Comparison of ENCODE assay signal across 1 cellular context in the genomic region with DNA sequence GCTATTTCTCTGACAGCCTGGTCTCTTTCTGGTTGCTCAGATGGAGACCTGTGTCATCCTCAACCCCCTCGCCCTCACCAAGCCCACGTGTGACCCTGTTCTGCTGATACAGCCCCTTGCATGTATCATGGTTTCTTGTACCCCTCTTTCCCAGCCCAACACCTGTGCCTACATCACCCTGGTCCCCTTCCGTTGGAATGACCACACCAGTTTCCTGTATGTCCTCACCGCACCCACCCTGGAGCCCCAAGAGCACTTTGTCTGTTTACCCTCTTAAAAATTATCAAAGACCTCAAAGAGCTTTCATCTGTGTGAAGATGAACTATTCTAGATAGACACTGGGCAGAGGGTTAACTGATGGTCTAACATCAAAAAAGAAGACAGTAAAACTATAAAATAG.
TF ChIP-seq lines count a peak whose summit lies in the region.

No MANE protein-coding gene starts in this region.

TF ChIP-seq in WTC11, 78 proteins besides CTCF, POLR2A, EP300 and RAD21 (continued from another document):
- TF ChIP-seq, protein P1, sequence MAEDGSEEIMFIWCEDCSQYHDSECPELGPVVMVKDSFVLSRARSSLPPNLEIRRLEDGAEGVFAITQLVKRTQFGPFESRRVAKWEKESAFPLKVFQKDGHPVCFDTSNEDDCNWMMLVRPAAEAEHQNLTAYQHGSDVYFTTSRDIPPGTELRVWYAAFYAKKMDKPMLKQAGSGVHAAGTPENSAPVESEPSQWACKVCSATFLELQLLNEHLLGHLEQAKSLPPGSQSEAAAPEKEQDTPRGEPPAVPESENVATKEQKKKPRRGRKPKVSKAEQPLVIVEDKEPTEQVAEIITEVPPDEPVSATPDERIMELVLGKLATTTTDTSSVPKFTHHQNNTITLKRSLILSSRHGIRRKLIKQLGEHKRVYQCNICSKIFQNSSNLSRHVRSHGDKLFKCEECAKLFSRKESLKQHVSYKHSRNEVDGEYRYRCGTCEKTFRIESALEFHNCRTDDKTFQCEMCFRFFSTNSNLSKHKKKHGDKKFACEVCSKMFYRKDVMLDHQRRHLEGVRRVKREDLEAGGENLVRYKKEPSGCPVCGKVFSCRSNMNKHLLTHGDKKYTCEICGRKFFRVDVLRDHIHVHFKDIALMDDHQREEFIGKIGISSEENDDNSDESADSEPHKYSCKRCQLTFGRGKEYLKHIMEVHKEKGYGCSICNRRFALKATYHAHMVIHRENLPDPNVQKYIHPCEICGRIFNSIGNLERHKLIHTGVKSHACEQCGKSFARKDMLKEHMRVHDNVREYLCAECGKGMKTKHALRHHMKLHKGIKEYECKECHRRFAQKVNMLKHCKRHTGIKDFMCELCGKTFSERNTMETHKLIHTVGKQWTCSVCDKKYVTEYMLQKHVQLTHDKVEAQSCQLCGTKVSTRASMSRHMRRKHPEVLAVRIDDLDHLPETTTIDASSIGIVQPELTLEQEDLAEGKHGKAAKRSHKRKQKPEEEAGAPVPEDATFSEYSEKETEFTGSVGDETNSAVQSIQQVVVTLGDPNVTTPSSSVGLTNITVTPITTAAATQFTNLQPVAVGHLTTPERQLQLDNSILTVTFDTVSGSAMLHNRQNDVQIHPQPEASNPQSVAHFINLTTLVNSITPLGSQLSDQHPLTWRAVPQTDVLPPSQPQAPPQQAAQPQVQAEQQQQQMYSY (CRISPR knock-in tag; IDR thresholded peaks at IDR 0.05): no peak
- TF ChIP-seq HMGXB4 (CRISPR knock-in tag; IDR thresholded peaks at IDR 0.05): no peak
- TF ChIP-seq ZNF416 (CRISPR knock-in tag; IDR thresholded peaks at IDR 0.05): no peak
- TF ChIP-seq, protein P2, sequence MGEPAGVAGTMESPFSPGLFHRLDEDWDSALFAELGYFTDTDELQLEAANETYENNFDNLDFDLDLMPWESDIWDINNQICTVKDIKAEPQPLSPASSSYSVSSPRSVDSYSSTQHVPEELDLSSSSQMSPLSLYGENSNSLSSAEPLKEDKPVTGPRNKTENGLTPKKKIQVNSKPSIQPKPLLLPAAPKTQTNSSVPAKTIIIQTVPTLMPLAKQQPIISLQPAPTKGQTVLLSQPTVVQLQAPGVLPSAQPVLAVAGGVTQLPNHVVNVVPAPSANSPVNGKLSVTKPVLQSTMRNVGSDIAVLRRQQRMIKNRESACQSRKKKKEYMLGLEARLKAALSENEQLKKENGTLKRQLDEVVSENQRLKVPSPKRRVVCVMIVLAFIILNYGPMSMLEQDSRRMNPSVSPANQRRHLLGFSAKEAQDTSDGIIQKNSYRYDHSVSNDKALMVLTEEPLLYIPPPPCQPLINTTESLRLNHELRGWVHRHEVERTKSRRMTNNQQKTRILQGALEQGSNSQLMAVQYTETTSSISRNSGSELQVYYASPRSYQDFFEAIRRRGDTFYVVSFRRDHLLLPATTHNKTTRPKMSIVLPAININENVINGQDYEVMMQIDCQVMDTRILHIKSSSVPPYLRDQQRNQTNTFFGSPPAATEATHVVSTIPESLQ (CRISPR knock-in tag; IDR thresholded peaks at IDR 0.05): no peak
- TF ChIP-seq, protein P3, sequence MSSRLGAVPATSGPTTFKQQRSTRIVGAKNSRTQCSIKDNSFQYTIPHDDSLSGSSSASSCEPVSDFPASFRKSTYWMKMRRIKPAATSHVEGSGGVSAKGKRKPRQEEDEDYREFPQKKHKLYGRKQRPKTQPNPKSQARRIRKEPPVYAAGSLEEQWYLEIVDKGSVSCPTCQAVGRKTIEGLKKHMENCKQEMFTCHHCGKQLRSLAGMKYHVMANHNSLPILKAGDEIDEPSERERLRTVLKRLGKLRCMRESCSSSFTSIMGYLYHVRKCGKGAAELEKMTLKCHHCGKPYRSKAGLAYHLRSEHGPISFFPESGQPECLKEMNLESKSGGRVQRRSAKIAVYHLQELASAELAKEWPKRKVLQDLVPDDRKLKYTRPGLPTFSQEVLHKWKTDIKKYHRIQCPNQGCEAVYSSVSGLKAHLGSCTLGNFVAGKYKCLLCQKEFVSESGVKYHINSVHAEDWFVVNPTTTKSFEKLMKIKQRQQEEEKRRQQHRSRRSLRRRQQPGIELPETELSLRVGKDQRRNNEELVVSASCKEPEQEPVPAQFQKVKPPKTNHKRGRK (CRISPR knock-in tag; IDR thresholded peaks at IDR 0.05; ENCODE audit: borderline replicate concordance): no peak
- no peak for TF ChIP-seq ZNF263 (CRISPR knock-in tag; IDR thresholded peaks at IDR 0.05; ENCODE audit: low read depth)
- TF ChIP-seq, protein P4, sequence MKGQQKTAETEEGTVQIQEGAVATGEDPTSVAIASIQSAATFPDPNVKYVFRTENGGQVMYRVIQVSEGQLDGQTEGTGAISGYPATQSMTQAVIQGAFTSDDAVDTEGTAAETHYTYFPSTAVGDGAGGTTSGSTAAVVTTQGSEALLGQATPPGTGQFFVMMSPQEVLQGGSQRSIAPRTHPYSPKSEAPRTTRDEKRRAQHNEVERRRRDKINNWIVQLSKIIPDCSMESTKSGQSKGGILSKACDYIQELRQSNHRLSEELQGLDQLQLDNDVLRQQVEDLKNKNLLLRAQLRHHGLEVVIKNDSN (CRISPR knock-in tag; IDR thresholded peaks at IDR 0.05): no peak
- no peak for TF ChIP-seq SMAD3 (CRISPR knock-in tag; IDR thresholded peaks at IDR 0.05; ENCODE audit: borderline replicate concordance)
